26 cellular contexts compared by ENCODE assay signal in genomic region chr19:14300281-14300680, GRCh38.
DNase-seq lines count a peak whose midpoint lies in the region; ATAC-seq, FAIRE-seq and TF ChIP-seq lines count a peak whose summit lies in the region.
"Had no signal": no experiment of that assay in that cellular context is flagged by ENCODE, and none has a peak within 500 bp of the region (broad histone marks: within the 10 kb centered on the region; RNA-seq: fewer than 3 reads in every experiment).

No MANE protein-coding gene starts in this region.

- TF ChIP-seq POLR2A in suprapubic skin (IDR thresholded peaks at IDR 0.05), result no peak

- H3K4ac ChIP-seq in mesendoderm (ENCODE audit: low read depth, low read length), result no peak overlapping the region

- no peak overlapping the region for H3K23ac ChIP-seq in mesendoderm (ENCODE audit: low read length)

- no peak overlapping the region for H3K18ac ChIP-seq in mesendoderm (ENCODE audit: low read length)

- CTCF ChIA-PET in HEK293 (lab: Yijun Ruan, JAX), result interaction anchor here (0.7 to 1.4 kb wide), 3 partner anchors 11 to 104 kb away, joined by 3 to 5 read pairs (median 4); no protein-coding TSS in a partner anchor

- in situ Hi-C loops in SK-MEL-5 (cut with HindIII; ENCODE audit: low pct_unique_long_range_greater_than_20kb, low sequenced_read_pairs), result no loop called here

- FAIRE-seq in GM19239 (lab: Jason Lieb, UNC), result no peak
- FAIRE-seq: A204.1, bronchial epithelial cell had no signal

- no peak overlapping the region for H3K56ac ChIP-seq in mesendoderm (ENCODE audit: low read length)

- DNase-seq in NCI-H2029 (lab: John Stamatoyannopoulos, UW) (peak; percentile 38), NCI-H2029 treated with DMSO at 0.1 percent for 48 hours (lab: John Stamatoyannopoulos, UW) (no peak), SK-MEL-5 (ENCODE audit: low read depth, low spot score) (peak; percentile 37), mesendoderm (peak; percentile 64), suprapubic skin (ENCODE audit: low spot score in 2 of 2) (no peak), GM19239 (ENCODE audit: insufficient read length, low spot score) (no peak)
- DNase-seq: activated naive CD4-positive, alpha-beta T cell treated with anti-CD3 and anti-CD28 coated beads for 36 hours; activated T-cell treated with anti-CD3 and anti-CD28 coated beads, Interleukin-2, amount 50 U/mL, for 48 hours; amniotic stem cell; cortex of kidney; HFFc6; left colon; naive thymus-derived CD8-positive, alpha-beta T cell; NCI-H187 treated with DMSO at 0.1 percent for 48 hours; OCI-M1; ovary; SHP77; stimulated activated CD4-positive, alpha-beta T cell treated with anti-CD3 and anti-CD28 coated beads, Interleukin-4, amount 100 ng/mL, for 4 hours; T-cell had no signal

- H3K27me3 ChIP-seq in mesendoderm (ENCODE audit: insufficient read depth, low read length, poor library complexity) (no peaks in the 10 kb centered on the region), suprapubic skin (peaks cover 7% of the 10 kb centered on the region)
- H3K27me3 ChIP-seq: ovary, right atrium auricular region had no signal

- H3K36me3 ChIP-seq in HEK293 (ENCODE audit: control insufficient read depth in 2 of 2, insufficient read depth in 1 of 2, low read length in 2 of 2) (no peaks in the 10 kb centered on the region), mesendoderm (ENCODE audit: control insufficient read depth, insufficient read depth, low read length) (no peaks in the 10 kb centered on the region), suprapubic skin (no peaks in the 10 kb centered on the region)
- H3K36me3 ChIP-seq: ovary, right atrium auricular region, tibial nerve had no signal

- H2BK15ac ChIP-seq in mesendoderm (replicated peaks; ENCODE audit: low read depth), result no peak overlapping the region

- H3K9me3 ChIP-seq in HEK293 (ENCODE audit: control insufficient read depth, insufficient read depth, low read depth, low read length) (no peaks in the 10 kb centered on the region), suprapubic skin (no peaks in the 10 kb centered on the region)
- H3K9me3 ChIP-seq: ovary, right atrium auricular region, tibial nerve had no signal

- H3K4me3 ChIP-seq in HEK293 (ENCODE audit: low read depth, low read length) (no peak overlapping the region), mesendoderm (ENCODE audit: low read length) (no peak overlapping the region), suprapubic skin (no peak overlapping the region)
- H3K4me3 ChIP-seq: ovary, right atrium auricular region, tibial nerve had no signal

- TF ChIP-seq EP300 in suprapubic skin (IDR thresholded peaks at IDR 0.05), result no peak

- H3K79me1 ChIP-seq in mesendoderm (ENCODE audit: low read length), result no peaks in the 10 kb centered on the region

- H4K5ac ChIP-seq in mesendoderm (ENCODE audit: low read length), result no peak overlapping the region

- H2BK5ac ChIP-seq in mesendoderm (ENCODE audit: low read length), result no peak overlapping the region

- ATAC-seq in HG03354 (IDR thresholded peaks at IDR 0.05; ENCODE audit: poor library complexity, severe bottlenecking, unreplicated experiment), result no peak
- ATAC-seq: left colon; naive thymus-derived CD8-positive, alpha-beta T cell; T-cell had no signal

- H3K27ac ChIP-seq in HEK293 (ENCODE audit: extremely low read depth, low read depth, low read length) (no peak overlapping the region), mesendoderm (ENCODE audit: low read depth, low read length) (no peak overlapping the region), suprapubic skin (no peak overlapping the region)
- H3K27ac ChIP-seq: KMS-11, ovary, right atrium auricular region, tibial nerve had no signal

- H2BK120ac ChIP-seq in mesendoderm (ENCODE audit: low read depth, low read length), result no peak overlapping the region

- H4K8ac ChIP-seq in mesendoderm (ENCODE audit: low read depth, low read length), result no peak overlapping the region

- H2AK5ac ChIP-seq in mesendoderm (ENCODE audit: low read length), result no peak overlapping the region

- no CpG with 5 or more reads among the region's 7 CpGs for WGBS in mesendoderm (ENCODE audit: extremely low coverage, insufficient coverage, low lambda C conversion rate)
- 76% methylated on average over 7 of the region's 7 CpGs for WGBS in suprapubic skin

- no peak for TF ChIP-seq CTCF in HEK293 (tag by site-specific recombination; IDR thresholded peaks at IDR 0.05)
- no peak for TF ChIP-seq CTCF in suprapubic skin (IDR thresholded peaks at IDR 0.05)

- no peaks in the 10 kb centered on the region for H3K79me2 ChIP-seq in mesendoderm (ENCODE audit: control insufficient read depth, insufficient read depth, low read length)

- no peak overlapping the region for H3K4me2 ChIP-seq in mesendoderm (ENCODE audit: low read length)
- H3K4me2 ChIP-seq: KMS-11 had no signal

- POLR2A ChIA-PET in HEK293 (lab: Yijun Ruan, JAX), result no interaction called here

- H3K4me1 ChIP-seq in HEK293 (ENCODE audit: control insufficient read depth, insufficient read depth, low read length), result no peaks in the 10 kb centered on the region
- H3K4me1 ChIP-seq in mesendoderm (ENCODE audit: control insufficient read depth, low read depth, low read length), result no peaks in the 10 kb centered on the region
- no peaks in the 10 kb centered on the region for H3K4me1 ChIP-seq in suprapubic skin
- H3K4me1 ChIP-seq: right atrium auricular region, tibial nerve had no signal

- no peak overlapping the region for H3K9ac ChIP-seq in mesendoderm (ENCODE audit: low read length)
- H3K9ac ChIP-seq: KMS-11 had no signal

TF ChIP-seq in HEK293, 187 proteins besides CTCF, POLR2A, EP300 and RAD21:
- no peak for TF ChIP-seq ZNF169 (tag by site-specific recombination; IDR thresholded peaks at IDR 0.05)
- TF ChIP-seq ZFHX2 (tag by site-specific recombination; conservative IDR thresholded peaks at IDR 0.05), result peak; percentile 82
- TF ChIP-seq ZNF175 (tag by site-specific recombination; IDR thresholded peaks at IDR 0.05), result no peak
- TF ChIP-seq EGR2 (tag by site-specific recombination; IDR thresholded peaks at IDR 0.05; ENCODE audit: low read depth), result peak; percentile 80
- no peak for TF ChIP-seq ZNF654 (tag by site-specific recombination; IDR thresholded peaks at IDR 0.05; ENCODE audit: low read depth)
- TF ChIP-seq KLF9 (tag by site-specific recombination; IDR thresholded peaks at IDR 0.05; ENCODE audit: low read depth), result peak; percentile 68
- TF ChIP-seq ZBTB1 (tag by site-specific recombination; IDR thresholded peaks at IDR 0.05), result no peak
- peak; percentile 50; the same call in 1 of the 2 replicates for TF ChIP-seq ZSCAN4 (tag by site-specific recombination; IDR thresholded peaks at IDR 0.05)

Comparison
In these comparisons a context has a peak if more than half of its experiments do, and no peak if none do; other contexts are left out.
1. DNase-seq: peak in NCI-H2029 (single experiment), SK-MEL-5 (single experiment) and mesendoderm (single experiment); none in NCI-H2029 treated with DMSO at 0.1 percent for 48 hours (single experiment), suprapubic skin (0 of 2) and GM19239 (single experiment).